In the genomic region with DNA sequence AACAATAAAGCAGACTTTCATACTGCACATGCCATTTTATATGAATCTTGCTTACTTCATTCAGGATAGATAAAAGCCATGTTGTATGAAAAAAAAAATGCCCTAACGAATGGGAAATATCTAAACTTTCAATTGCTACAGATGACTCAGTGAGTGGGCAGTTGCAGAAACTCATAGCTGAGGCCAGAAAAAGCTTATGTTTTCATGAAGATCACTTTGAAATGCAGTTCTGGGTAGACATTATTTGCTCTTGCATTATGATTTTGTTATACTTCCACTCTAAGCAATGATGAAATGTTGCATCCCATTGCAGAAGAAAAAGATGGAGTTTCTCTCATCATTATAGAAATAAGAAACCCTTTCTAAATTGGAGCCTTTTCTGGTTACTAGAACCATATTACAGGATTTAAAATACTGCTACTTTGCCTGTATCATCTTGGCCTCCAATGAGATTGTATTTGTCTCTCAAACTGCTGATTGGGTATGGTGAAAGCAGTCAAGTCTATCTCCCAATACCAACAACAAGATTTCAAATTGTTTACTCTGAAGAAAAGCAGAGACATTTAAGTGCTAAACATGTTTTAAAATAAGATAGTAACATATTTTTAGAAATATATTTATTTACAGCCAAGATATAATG, we compare ENCODE assay signal across 12 cellular contexts.
DNase-seq lines count a peak whose midpoint lies in the region; ATAC-seq, FAIRE-seq and TF ChIP-seq lines count a peak whose summit lies in the region.
"Had no signal": no experiment of that assay in that cellular context is flagged by ENCODE, and none has a peak within 500 bp of the region (broad histone marks: within the 10 kb centered on the region; RNA-seq: fewer than 3 reads in every experiment).

No MANE protein-coding gene starts in this region.

- TF ChIP-seq CTCF in AG10803 (conservative IDR thresholded peaks at IDR 0.05; ENCODE audit: low read length) (no peak), WERI-Rb-1 (IDR thresholded peaks at IDR 0.05; ENCODE audit: low read depth, low read length) (no peak), nephron progenitor cell (IDR thresholded peaks at IDR 0.05) (no peak)

- no peaks in the 10 kb centered on the region for H3K36me3 ChIP-seq in WERI-Rb-1

- peaks cover 48% of the 10 kb centered on the region for H3K9me3 Mint-ChIP-seq in nephron progenitor cell

- H3K27me3 ChIP-seq in WERI-Rb-1 (ENCODE audit: insufficient read depth, low read depth, severe bottlenecking): no peaks in the 10 kb centered on the region

- no peaks in the 10 kb centered on the region for H3K4me1 Mint-ChIP-seq in nephron progenitor cell

- no peaks in the 10 kb centered on the region for H3K27me3 Mint-ChIP-seq in nephron progenitor cell (ENCODE audit: low read depth, poor library complexity)
- H3K27me3 Mint-ChIP-seq: natural killer cell treated with Interleukin-12 subunit alpha and Interleukin-12 subunit beta and Interleukin-15 and Interleukin-18, amount 100 ng/mL, for 72 hours had no signal

- H3K4me3 ChIP-seq in AG10803 (ENCODE audit: low read length) (no peak overlapping the region), WERI-Rb-1 (ENCODE audit: low read depth, low read length) (no peak overlapping the region)

- no peak for TF ChIP-seq POLR2A in H54 (IDR thresholded peaks at IDR 0.05; ENCODE audit: low read depth, low read length)

- H3K27ac Mint-ChIP-seq in nephron progenitor cell: no peak overlapping the region
- H3K27ac Mint-ChIP-seq: natural killer cell treated with Interleukin-12 subunit alpha and Interleukin-12 subunit beta and Interleukin-15 and Interleukin-18, amount 100 ng/mL, for 72 hours had no signal

- FAIRE-seq in H54 (lab: Jason Lieb, UNC): peak; percentile 15

- ATAC-seq in GM21825 (IDR thresholded peaks at IDR 0.05; ENCODE audit: unreplicated experiment): no peak
- ATAC-seq: natural killer cell treated with Interleukin-12 subunit alpha and Interleukin-12 subunit beta and Interleukin-15 and Interleukin-18, amount 100 ng/mL, for 72 hours had no signal

- H3K9me3 ChIP-seq in WERI-Rb-1 (ENCODE audit: severe bottlenecking): peaks cover 5% of the 10 kb centered on the region

- peaks cover 44% of the 10 kb centered on the region for H3K36me3 Mint-ChIP-seq in nephron progenitor cell (ENCODE audit: low read depth)

- DNase-seq in AG10803 (ENCODE audit: low read depth): peak; percentile 87
- DNase-seq in H54 (ENCODE audit: insufficient read length, low spot score): no peak
- peak; percentile 91 for DNase-seq in amniotic epithelial cell (ENCODE audit: low read depth)
- peak; percentile 85 for DNase-seq in iris pigment epithelial cell (ENCODE audit: low read depth)
- DNase-seq in WERI-Rb-1: no peak
- no peak for DNase-seq in nephron progenitor cell
- no peak for DNase-seq in iPS-NIHi11 (ENCODE audit: low spot score)
- DNase-seq: Calu3, islet precursor cell had no signal

- no peak overlapping the region for H3K4me3 Mint-ChIP-seq in nephron progenitor cell
- H3K4me3 Mint-ChIP-seq: natural killer cell treated with Interleukin-12 subunit alpha and Interleukin-12 subunit beta and Interleukin-15 and Interleukin-18, amount 100 ng/mL, for 72 hours had no signal

- no peak overlapping the region for H3K27ac ChIP-seq in WERI-Rb-1
- H3K27ac ChIP-seq: KMS-11 had no signal

Comparison
In these comparisons a context has a peak if more than half of its experiments do, and no peak if none do; other contexts are left out.
1. DNase-seq: peak in AG10803 (single experiment), amniotic epithelial cell (single experiment) and iris pigment epithelial cell (single experiment); none in H54 (single experiment), WERI-Rb-1 (single experiment), nephron progenitor cell (single experiment) and iPS-NIHi11 (single experiment).